12 cellular contexts compared by ENCODE assay signal in genomic region chr2:158651358-158652057, GRCh38.
DNase-seq lines count a peak whose midpoint lies in the region; ATAC-seq lines count a peak whose summit lies in the region.
"Had no signal": no experiment of that assay in that cellular context is flagged by ENCODE, and none has a peak within 500 bp of the region (broad histone marks: within the 10 kb centered on the region; RNA-seq: fewer than 3 reads in every experiment).

No MANE protein-coding gene starts in this region.

- H3K36me3 Mint-ChIP-seq in effector memory CD8-positive, alpha-beta T cell (ENCODE audit: insufficient read depth), result no peaks in the 10 kb centered on the region

- H3K27me3 Mint-ChIP-seq in effector memory CD8-positive, alpha-beta T cell, result no peaks in the 10 kb centered on the region
- H3K27me3 Mint-ChIP-seq: CD8-positive, alpha-beta memory T cell had no signal

- no peaks in the 10 kb centered on the region for H3K9me3 Mint-ChIP-seq in effector memory CD8-positive, alpha-beta T cell
- H3K9me3 Mint-ChIP-seq: CD8-positive, alpha-beta memory T cell had no signal

- DNase-seq in Right ventricle myocardium inferior (ENCODE audit: missing footprints) (no peak), cardiac septum (ENCODE audit: low spot score) (no peak), right cardiac atrium (no peak)
- no peak for DNase-seq in activated CD4-positive, CD25-positive, alpha-beta regulatory T cell treated with anti-CD3 and anti-CD28 coated beads, Interleukin-2, amount 50 U/mL, for 72 hours
- no peak for DNase-seq in effector memory CD8-positive, alpha-beta T cell
- DNase-seq in activated CD8-positive, alpha-beta memory T cell treated with anti-CD3 and anti-CD28 coated beads, Interleukin-2, amount 50 U/mL, for 4 hours, result no peak
- DNase-seq: CD8-positive, alpha-beta memory T cell; H7; Kasumi-1; NCI-H2029 treated with DMSO at 0.1 percent for 48 hours had no signal

- peak; percentile 86 for ATAC-seq in Right ventricle myocardium inferior
- ATAC-seq in right cardiac atrium, result peak; percentile 59 to 88
- no peak for ATAC-seq in GM19467 (IDR thresholded peaks at IDR 0.05; ENCODE audit: unreplicated experiment)
- ATAC-seq in effector memory CD8-positive, alpha-beta T cell (replicated peaks), result no peak

- no peak overlapping the region for H3K27ac Mint-ChIP-seq in effector memory CD8-positive, alpha-beta T cell

- intact Hi-C loops in Right ventricle myocardium inferior (cut with DNase I) (no loop called here), cardiac septum (cut with DNase I) (no loop called here), right cardiac atrium (cut with DNase I) (no loop called here)

- H3K4me1 ChIP-seq in esophagus (ENCODE audit: control insufficient read depth in 2 of 2, insufficient read depth in 2 of 2, low read length in 1 of 2) (no peaks in the 10 kb centered on the region), right cardiac atrium (ENCODE audit: control insufficient read depth, insufficient read depth, low read length) (peaks cover 6% of the 10 kb centered on the region)

- H3K4me3 ChIP-seq in esophagus (ENCODE audit: low read depth in 1 of 2, low read length in 2 of 2), result peak overlapping the region; percentile 7 to 16
- no peak overlapping the region for H3K4me3 ChIP-seq in right cardiac atrium (ENCODE audit: low read length)

- H3K4me3 Mint-ChIP-seq in effector memory CD8-positive, alpha-beta T cell, result no peak overlapping the region
- H3K4me3 Mint-ChIP-seq: CD8-positive, alpha-beta memory T cell had no signal

- peaks cover 3 to 6% of the 10 kb centered on the region in 2 donors for H3K4me1 Mint-ChIP-seq in effector memory CD8-positive, alpha-beta T cell (ENCODE audit: low read depth in 2 of 2)
- H3K4me1 Mint-ChIP-seq: CD8-positive, alpha-beta memory T cell had no signal

- H3K36me3 ChIP-seq in esophagus (ENCODE audit: control insufficient read depth in 2 of 2, insufficient read depth in 2 of 2, low read length in 1 of 2), result peaks cover 2 to 3% of the 10 kb centered on the region in 2 donors

- peak overlapping the region; percentile 73 to 93 for H3K27ac ChIP-seq in esophagus (ENCODE audit: low read depth in 2 of 2, low read length in 1 of 2)
- peak overlapping the region; percentile 82 for H3K27ac ChIP-seq in right cardiac atrium (ENCODE audit: low read length)

- H3K27me3 ChIP-seq in esophagus (ENCODE audit: control insufficient read depth in 1 of 2, insufficient read depth in 2 of 2, low read length in 2 of 2) (no peaks in the 10 kb centered on the region), right cardiac atrium (ENCODE audit: control insufficient read depth, insufficient read depth) (no peaks in the 10 kb centered on the region)

- H3K9me3 ChIP-seq in esophagus (ENCODE audit: control insufficient read depth in 2 of 2, insufficient read depth in 1 of 2, low read depth in 1 of 2, low read length in 1 of 2) (no peaks in the 10 kb centered on the region), right cardiac atrium (ENCODE audit: control insufficient read depth, low read length) (no peaks in the 10 kb centered on the region)

- WGBS in esophagus, 2 donors, result 73 to 83% methylated on average over 6 of the region's 6 CpGs
- WGBS in right cardiac atrium, result 72% methylated on average over 6 of the region's 6 CpGs

Comparison
In these comparisons a context has a peak if more than half of its experiments do, and no peak if none do; other contexts are left out.
1. ATAC-seq: peak in Right ventricle myocardium inferior (single experiment) and right cardiac atrium (2 of 2); none in GM19467 (single experiment) and effector memory CD8-positive, alpha-beta T cell (single experiment).